Comparison of ENCODE assay signal across 3 cellular contexts in the genomic region with DNA sequence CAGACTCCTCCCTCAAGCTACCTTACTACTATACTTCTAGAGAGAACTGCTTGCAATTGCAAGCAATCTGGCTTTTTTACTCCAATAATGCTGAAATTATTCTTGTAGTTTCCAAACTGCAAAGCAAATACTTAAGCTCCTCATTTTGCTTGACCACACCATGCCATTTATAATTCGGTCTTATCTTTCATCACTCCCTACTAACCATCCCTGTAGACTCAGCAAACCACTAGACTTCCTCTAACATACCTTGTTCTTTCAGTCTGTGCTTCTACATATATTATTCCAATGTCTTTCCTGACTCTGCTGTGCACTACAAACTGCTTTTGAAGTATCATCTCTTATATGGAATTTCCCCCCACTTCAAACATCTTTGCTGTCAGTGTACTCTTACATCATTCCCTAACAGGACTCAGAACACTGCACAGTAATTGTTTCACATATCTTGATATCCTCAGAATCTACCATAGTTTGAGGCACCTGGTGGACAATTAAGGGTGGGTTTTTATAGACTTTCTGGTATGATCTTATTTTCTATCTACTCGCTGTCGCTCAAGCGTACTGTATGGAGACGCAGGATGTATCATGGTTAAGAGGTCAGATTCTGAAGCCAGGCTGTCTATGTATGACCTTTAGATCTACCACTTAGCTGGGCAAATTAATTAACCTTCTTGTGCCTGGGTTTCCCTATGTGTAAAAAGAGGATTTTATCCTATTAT.
TF ChIP-seq lines count a peak whose summit lies in the region.

No MANE protein-coding gene starts in this region.

TF ChIP-seq in SK-N-SH, 30 proteins besides CTCF, POLR2A, EP300 and RAD21 (continued from another document):
- TF ChIP-seq RFX5 (IDR thresholded peaks at IDR 0.05; ENCODE audit: low read length) (no peak), NRF1 (IDR thresholded peaks at IDR 0.05; ENCODE audit: low read depth, low read length) (no peak), FOXM1 (IDR thresholded peaks at IDR 0.05; ENCODE audit: low read depth) (no peak)
- TF ChIP-seq, protein P1, sequence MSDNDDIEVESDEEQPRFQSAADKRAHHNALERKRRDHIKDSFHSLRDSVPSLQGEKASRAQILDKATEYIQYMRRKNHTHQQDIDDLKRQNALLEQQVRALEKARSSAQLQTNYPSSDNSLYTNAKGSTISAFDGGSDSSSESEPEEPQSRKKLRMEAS (IDR thresholded peaks at IDR 0.05; ENCODE audit: low read depth), result no peak

TF ChIP-seq in SK-N-SH treated with all-trans-retinoic acid at 6 μM for 48 hours, 23 proteins besides CTCF, POLR2A, EP300 and RAD21 (continued from another document):
- TF ChIP-seq TOX (CRISPR knock-in tag; IDR thresholded peaks at IDR 0.05; ENCODE audit: borderline replicate concordance) (no peak), ZNF8 (CRISPR knock-in tag; IDR thresholded peaks at IDR 0.05) (no peak), OSR1 (CRISPR knock-in tag; IDR thresholded peaks at IDR 0.05) (no peak), BACH2 (CRISPR knock-in tag; IDR thresholded peaks at IDR 0.05; ENCODE audit: borderline replicate concordance) (no peak), ZFP3 (CRISPR knock-in tag; IDR thresholded peaks at IDR 0.05) (no peak), ESRRG (CRISPR knock-in tag; IDR thresholded peaks at IDR 0.05) (no peak), CSDC2 (CRISPR knock-in tag; IDR thresholded peaks at IDR 0.05) (no peak), ISL1 (CRISPR knock-in tag; IDR thresholded peaks at IDR 0.05) (no peak), ZNF70 (CRISPR knock-in tag; IDR thresholded peaks at IDR 0.05) (no peak), GLIS3 (CRISPR knock-in tag; IDR thresholded peaks at IDR 0.05) (no peak), TCF4 (CRISPR knock-in tag; IDR thresholded peaks at IDR 0.05; ENCODE audit: borderline replicate concordance) (no peak), ARNTL (CRISPR knock-in tag; IDR thresholded peaks at IDR 0.05; ENCODE audit: borderline replicate concordance, low read depth) (no peak), SNAI2 (CRISPR knock-in tag; IDR thresholded peaks at IDR 0.05) (no peak), PPARA (CRISPR knock-in tag; IDR thresholded peaks at IDR 0.05; ENCODE audit: borderline replicate concordance) (no peak)
- TF ChIP-seq, protein P2, sequence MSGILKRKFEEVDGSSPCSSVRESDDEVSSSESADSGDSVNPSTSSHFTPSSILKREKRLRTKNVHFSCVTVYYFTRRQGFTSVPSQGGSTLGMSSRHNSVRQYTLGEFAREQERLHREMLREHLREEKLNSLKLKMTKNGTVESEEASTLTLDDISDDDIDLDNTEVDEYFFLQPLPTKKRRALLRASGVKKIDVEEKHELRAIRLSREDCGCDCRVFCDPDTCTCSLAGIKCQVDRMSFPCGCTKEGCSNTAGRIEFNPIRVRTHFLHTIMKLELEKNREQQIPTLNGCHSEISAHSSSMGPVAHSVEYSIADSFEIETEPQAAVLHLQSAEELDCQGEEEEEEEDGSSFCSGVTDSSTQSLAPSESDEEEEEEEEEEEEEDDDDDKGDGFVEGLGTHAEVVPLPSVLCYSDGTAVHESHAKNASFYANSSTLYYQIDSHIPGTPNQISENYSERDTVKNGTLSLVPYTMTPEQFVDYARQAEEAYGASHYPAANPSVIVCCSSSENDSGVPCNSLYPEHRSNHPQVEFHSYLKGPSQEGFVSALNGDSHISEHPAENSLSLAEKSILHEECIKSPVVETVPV (CRISPR knock-in tag; IDR thresholded peaks at IDR 0.05), result no peak
- TF ChIP-seq, protein P3, sequence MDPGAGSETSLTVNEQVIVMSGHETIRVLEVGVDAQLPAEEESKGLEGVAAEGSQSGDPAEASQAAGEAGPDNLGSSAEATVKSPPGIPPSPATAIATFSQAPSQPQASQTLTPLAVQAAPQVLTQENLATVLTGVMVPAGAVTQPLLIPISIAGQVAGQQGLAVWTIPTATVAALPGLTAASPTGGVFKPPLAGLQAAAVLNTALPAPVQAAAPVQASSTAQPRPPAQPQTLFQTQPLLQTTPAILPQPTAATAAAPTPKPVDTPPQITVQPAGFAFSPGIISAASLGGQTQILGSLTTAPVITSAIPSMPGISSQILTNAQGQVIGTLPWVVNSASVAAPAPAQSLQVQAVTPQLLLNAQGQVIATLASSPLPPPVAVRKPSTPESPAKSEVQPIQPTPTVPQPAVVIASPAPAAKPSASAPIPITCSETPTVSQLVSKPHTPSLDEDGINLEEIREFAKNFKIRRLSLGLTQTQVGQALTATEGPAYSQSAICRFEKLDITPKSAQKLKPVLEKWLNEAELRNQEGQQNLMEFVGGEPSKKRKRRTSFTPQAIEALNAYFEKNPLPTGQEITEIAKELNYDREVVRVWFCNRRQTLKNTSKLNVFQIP (CRISPR knock-in tag; IDR thresholded peaks at IDR 0.05; ENCODE audit: borderline replicate concordance, low read depth), result no peak
- TF ChIP-seq, protein P4, sequence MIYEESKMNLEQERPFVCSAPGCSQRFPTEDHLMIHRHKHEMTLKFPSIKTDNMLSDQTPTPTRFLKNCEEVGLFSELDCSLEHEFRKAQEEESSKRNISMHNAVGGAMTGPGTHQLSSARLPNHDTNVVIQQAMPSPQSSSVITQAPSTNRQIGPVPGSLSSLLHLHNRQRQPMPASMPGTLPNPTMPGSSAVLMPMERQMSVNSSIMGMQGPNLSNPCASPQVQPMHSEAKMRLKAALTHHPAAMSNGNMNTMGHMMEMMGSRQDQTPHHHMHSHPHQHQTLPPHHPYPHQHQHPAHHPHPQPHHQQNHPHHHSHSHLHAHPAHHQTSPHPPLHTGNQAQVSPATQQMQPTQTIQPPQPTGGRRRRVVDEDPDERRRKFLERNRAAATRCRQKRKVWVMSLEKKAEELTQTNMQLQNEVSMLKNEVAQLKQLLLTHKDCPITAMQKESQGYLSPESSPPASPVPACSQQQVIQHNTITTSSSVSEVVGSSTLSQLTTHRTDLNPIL (CRISPR knock-in tag; IDR thresholded peaks at IDR 0.05; ENCODE audit: low read depth), result no peak
- TF ChIP-seq, protein P5, sequence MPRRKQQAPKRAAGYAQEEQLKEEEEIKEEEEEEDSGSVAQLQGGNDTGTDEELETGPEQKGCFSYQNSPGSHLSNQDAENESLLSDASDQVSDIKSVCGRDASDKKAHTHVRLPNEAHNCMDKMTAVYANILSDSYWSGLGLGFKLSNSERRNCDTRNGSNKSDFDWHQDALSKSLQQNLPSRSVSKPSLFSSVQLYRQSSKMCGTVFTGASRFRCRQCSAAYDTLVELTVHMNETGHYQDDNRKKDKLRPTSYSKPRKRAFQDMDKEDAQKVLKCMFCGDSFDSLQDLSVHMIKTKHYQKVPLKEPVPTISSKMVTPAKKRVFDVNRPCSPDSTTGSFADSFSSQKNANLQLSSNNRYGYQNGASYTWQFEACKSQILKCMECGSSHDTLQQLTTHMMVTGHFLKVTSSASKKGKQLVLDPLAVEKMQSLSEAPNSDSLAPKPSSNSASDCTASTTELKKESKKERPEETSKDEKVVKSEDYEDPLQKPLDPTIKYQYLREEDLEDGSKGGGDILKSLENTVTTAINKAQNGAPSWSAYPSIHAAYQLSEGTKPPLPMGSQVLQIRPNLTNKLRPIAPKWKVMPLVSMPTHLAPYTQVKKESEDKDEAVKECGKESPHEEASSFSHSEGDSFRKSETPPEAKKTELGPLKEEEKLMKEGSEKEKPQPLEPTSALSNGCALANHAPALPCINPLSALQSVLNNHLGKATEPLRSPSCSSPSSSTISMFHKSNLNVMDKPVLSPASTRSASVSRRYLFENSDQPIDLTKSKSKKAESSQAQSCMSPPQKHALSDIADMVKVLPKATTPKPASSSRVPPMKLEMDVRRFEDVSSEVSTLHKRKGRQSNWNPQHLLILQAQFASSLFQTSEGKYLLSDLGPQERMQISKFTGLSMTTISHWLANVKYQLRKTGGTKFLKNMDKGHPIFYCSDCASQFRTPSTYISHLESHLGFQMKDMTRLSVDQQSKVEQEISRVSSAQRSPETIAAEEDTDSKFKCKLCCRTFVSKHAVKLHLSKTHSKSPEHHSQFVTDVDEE (CRISPR knock-in tag; IDR thresholded peaks at IDR 0.05), result no peak

TF ChIP-seq in WTC11, 78 proteins besides CTCF, POLR2A, EP300 and RAD21 (continued from another document):
- TF ChIP-seq, protein P6, sequence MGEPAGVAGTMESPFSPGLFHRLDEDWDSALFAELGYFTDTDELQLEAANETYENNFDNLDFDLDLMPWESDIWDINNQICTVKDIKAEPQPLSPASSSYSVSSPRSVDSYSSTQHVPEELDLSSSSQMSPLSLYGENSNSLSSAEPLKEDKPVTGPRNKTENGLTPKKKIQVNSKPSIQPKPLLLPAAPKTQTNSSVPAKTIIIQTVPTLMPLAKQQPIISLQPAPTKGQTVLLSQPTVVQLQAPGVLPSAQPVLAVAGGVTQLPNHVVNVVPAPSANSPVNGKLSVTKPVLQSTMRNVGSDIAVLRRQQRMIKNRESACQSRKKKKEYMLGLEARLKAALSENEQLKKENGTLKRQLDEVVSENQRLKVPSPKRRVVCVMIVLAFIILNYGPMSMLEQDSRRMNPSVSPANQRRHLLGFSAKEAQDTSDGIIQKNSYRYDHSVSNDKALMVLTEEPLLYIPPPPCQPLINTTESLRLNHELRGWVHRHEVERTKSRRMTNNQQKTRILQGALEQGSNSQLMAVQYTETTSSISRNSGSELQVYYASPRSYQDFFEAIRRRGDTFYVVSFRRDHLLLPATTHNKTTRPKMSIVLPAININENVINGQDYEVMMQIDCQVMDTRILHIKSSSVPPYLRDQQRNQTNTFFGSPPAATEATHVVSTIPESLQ (CRISPR knock-in tag; IDR thresholded peaks at IDR 0.05), result no peak
